ENCODE assay signal across 24 cellular contexts in genomic region chr5:32499261-32499660, GRCh38. TPM values are rescaled to one million over a fixed set of nuclear protein-coding genes. Genes with fewer than 3 reads are reported as not detected.
DNase-seq lines count a peak whose midpoint lies in the region; ATAC-seq lines count a peak whose summit lies in the region.
"Had no signal": no experiment of that assay in that cellular context is flagged by ENCODE, and none has a peak within 500 bp of the region (broad histone marks: within the 10 kb centered on the region; RNA-seq: fewer than 3 reads in every experiment).

No MANE protein-coding gene starts in this region.

- no peak overlapping the region for H3K4me3 Mint-ChIP-seq in activated naive CD4-positive, alpha-beta T cell treated with anti-CD3 and anti-CD28 coated beads for 36 hours
- no peak overlapping the region for H3K4me3 Mint-ChIP-seq in activated naive CD4-positive, alpha-beta T cell treated with anti-CD3 and anti-CD28 coated beads, Interleukin-2, amount 10 ng/mL, durations not matched to agents 7 days and 5 days
- no peak overlapping the region for H3K4me3 Mint-ChIP-seq in activated naive CD8-positive, alpha-beta T cell treated with anti-CD3 and anti-CD28 coated beads for 36 hours
- H3K4me3 Mint-ChIP-seq in naive thymus-derived CD8-positive, alpha-beta T cell: no peak overlapping the region
- H3K4me3 Mint-ChIP-seq: activated CD4-positive, alpha-beta T cell treated with anti-CD3 and anti-CD28 coated beads, Interleukin-2, amount 10 ng/mL, durations not matched to agents 24 days and 14 days; natural killer cell had no signal

- CTCF ChIA-PET in activated naive CD4-positive, alpha-beta T cell treated with anti-CD3 and anti-CD28 coated beads for 36 hours (lab: Charles Lee): interaction anchor here (0.9 to 2.4 kb wide), 5 partner anchors 9 to 100 kb away, joined by 3 to 27 read pairs (median 3); no protein-coding TSS in a partner anchor
- CTCF ChIA-PET in activated naive CD4-positive, alpha-beta T cell treated with anti-CD3 and anti-CD28 coated beads, Interleukin-2, amount 10 ng/mL, durations not matched to agents 7 days and 5 days (lab: Charles Lee): interaction anchor here (1.0 to 5.7 kb wide), 3 partner anchors 9 to 113 kb away, joined by 4 to 31 read pairs (median 13); no protein-coding TSS in a partner anchor

- no peaks in the 10 kb centered on the region for H3K27me3 Mint-ChIP-seq in activated naive CD4-positive, alpha-beta T cell treated with anti-CD3 and anti-CD28 coated beads for 36 hours (ENCODE audit: low read depth)
- peaks cover 14% of the 10 kb centered on the region for H3K27me3 Mint-ChIP-seq in activated naive CD4-positive, alpha-beta T cell treated with anti-CD3 and anti-CD28 coated beads, Interleukin-2, amount 10 ng/mL, durations not matched to agents 7 days and 5 days
- H3K27me3 Mint-ChIP-seq in activated naive CD8-positive, alpha-beta T cell treated with anti-CD3 and anti-CD28 coated beads for 36 hours: peaks cover 5% of the 10 kb centered on the region
- peaks cover 3 to 18% (median 6%) of the 10 kb centered on the region in 5 donors for H3K27me3 Mint-ChIP-seq in naive thymus-derived CD8-positive, alpha-beta T cell

- intact Hi-C loops in activated naive CD4-positive, alpha-beta T cell treated with anti-CD3 and anti-CD28 coated beads for 36 hours (cut with micrococcal nuclease): loop anchor here (1.0 kb wide), 1 partner anchor 33 kb away; no protein-coding TSS in a partner anchor

- H3K27ac Mint-ChIP-seq in activated naive CD4-positive, alpha-beta T cell treated with anti-CD3 and anti-CD28 coated beads for 36 hours: no peak overlapping the region
- H3K27ac Mint-ChIP-seq in activated naive CD4-positive, alpha-beta T cell treated with anti-CD3 and anti-CD28 coated beads, Interleukin-2, amount 10 ng/mL, durations not matched to agents 7 days and 5 days: no peak overlapping the region
- no peak overlapping the region for H3K27ac Mint-ChIP-seq in activated naive CD8-positive, alpha-beta T cell treated with anti-CD3 and anti-CD28 coated beads for 36 hours
- no peak overlapping the region for H3K27ac Mint-ChIP-seq in naive thymus-derived CD8-positive, alpha-beta T cell
- H3K27ac Mint-ChIP-seq: activated CD4-positive, alpha-beta T cell treated with anti-CD3 and anti-CD28 coated beads, Interleukin-2, amount 10 ng/mL, durations not matched to agents 24 days and 14 days; activated T-helper 2 cell treated with anti-CD3 and anti-CD28 coated beads, Interferon-gamma antibody, Interleukin-2, Interleukin-4, amounts not matched to agents 10 μg/mL and 5 μg/mL and 100 μg/mL, durations not matched to agents 14 hours and 24 hours and 36 hours; natural killer cell had no signal

- POLR2A ChIA-PET in naive thymus-derived CD8-positive, alpha-beta T cell (lab: Charles Lee): no interaction called here

- ATAC-seq in naive thymus-derived CD8-positive, alpha-beta T cell: no peak
- no peak for ATAC-seq in HG02870 (IDR thresholded peaks at IDR 0.05; ENCODE audit: unreplicated experiment)
- ATAC-seq: GM12878, lower lobe of right lung, PC-3 had no signal

- DNase-seq in activated naive CD4-positive, alpha-beta T cell treated with anti-CD3 and anti-CD28 coated beads for 36 hours: peak; percentile 59
- no peak for DNase-seq in activated naive CD4-positive, alpha-beta T cell treated with anti-CD3 and anti-CD28 coated beads, Interleukin-2, amount 10 ng/mL, durations not matched to agents 7 days and 5 days
- DNase-seq in activated naive CD8-positive, alpha-beta T cell treated with anti-CD3 and anti-CD28 coated beads for 36 hours: peak; percentile 22
- DNase-seq in stimulated activated CD4-positive, alpha-beta T cell treated with anti-CD3 and anti-CD28 coated beads, Interleukin-4, amount 100 ng/mL, for 1 hour: peak; percentile 19
- DNase-seq in naive thymus-derived CD8-positive, alpha-beta T cell: no peak
- DNase-seq in dermis blood vessel endothelial cell: no peak
- DNase-seq: activated CD4-positive, alpha-beta T cell treated with anti-CD3 and anti-CD28 coated beads, Interleukin-2, amount 10 ng/mL, durations not matched to agents 24 days and 14 days; colonic mucosa; effector CD8-positive, alpha-beta T cell; H7; hippocampal formation; Karpas-422; lower lobe of right lung; natural killer cell; NCI-H1417 treated with DMSO at 0.1 percent for 48 hours; NCI-H2081; NCI-H2227 treated with DMSO at 0.1 percent for 48 hours; NCI-H526 treated with DMSO at 0.1 percent for 48 hours; NK-92 treated with Interleukin-12 subunit alpha and Interleukin-12 subunit beta, amount 100 ng/mL, for 24 hours; PC-3; transverse colon had no signal

- no peaks in the 10 kb centered on the region for H3K9me3 Mint-ChIP-seq in activated naive CD4-positive, alpha-beta T cell treated with anti-CD3 and anti-CD28 coated beads for 36 hours
- no peaks in the 10 kb centered on the region for H3K9me3 Mint-ChIP-seq in activated naive CD4-positive, alpha-beta T cell treated with anti-CD3 and anti-CD28 coated beads, Interleukin-2, amount 10 ng/mL, durations not matched to agents 7 days and 5 days
- no peaks in the 10 kb centered on the region for H3K9me3 Mint-ChIP-seq in activated naive CD8-positive, alpha-beta T cell treated with anti-CD3 and anti-CD28 coated beads for 36 hours
- no peaks in the 10 kb centered on the region for H3K9me3 Mint-ChIP-seq in naive thymus-derived CD8-positive, alpha-beta T cell
- H3K9me3 Mint-ChIP-seq: activated CD4-positive, alpha-beta T cell treated with anti-CD3 and anti-CD28 coated beads, Interleukin-2, amount 10 ng/mL, durations not matched to agents 24 days and 14 days; activated T-helper 2 cell treated with anti-CD3 and anti-CD28 coated beads, Interferon-gamma antibody, Interleukin-2, Interleukin-4, amounts not matched to agents 10 μg/mL and 5 μg/mL and 100 μg/mL, durations not matched to agents 14 hours and 24 hours and 36 hours; natural killer cell had no signal

- H3K36me3 Mint-ChIP-seq in activated naive CD4-positive, alpha-beta T cell treated with anti-CD3 and anti-CD28 coated beads for 36 hours (ENCODE audit: low read depth): no peaks in the 10 kb centered on the region
- no peaks in the 10 kb centered on the region for H3K36me3 Mint-ChIP-seq in activated naive CD4-positive, alpha-beta T cell treated with anti-CD3 and anti-CD28 coated beads, Interleukin-2, amount 10 ng/mL, durations not matched to agents 7 days and 5 days
- no peaks in the 10 kb centered on the region for H3K36me3 Mint-ChIP-seq in activated naive CD8-positive, alpha-beta T cell treated with anti-CD3 and anti-CD28 coated beads for 36 hours
- no peaks in the 10 kb centered on the region for H3K36me3 Mint-ChIP-seq in naive thymus-derived CD8-positive, alpha-beta T cell
- H3K36me3 Mint-ChIP-seq: natural killer cell had no signal

- H3K4me1 Mint-ChIP-seq in activated naive CD4-positive, alpha-beta T cell treated with anti-CD3 and anti-CD28 coated beads for 36 hours (ENCODE audit: low read depth): peaks cover 13% of the 10 kb centered on the region
- H3K4me1 Mint-ChIP-seq in activated naive CD4-positive, alpha-beta T cell treated with anti-CD3 and anti-CD28 coated beads, Interleukin-2, amount 10 ng/mL, durations not matched to agents 7 days and 5 days: no peaks in the 10 kb centered on the region
- peaks cover 8% of the 10 kb centered on the region for H3K4me1 Mint-ChIP-seq in activated naive CD8-positive, alpha-beta T cell treated with anti-CD3 and anti-CD28 coated beads for 36 hours
- H3K4me1 Mint-ChIP-seq in naive thymus-derived CD8-positive, alpha-beta T cell: peaks cover 0 to 2% (median under 1%) of the 10 kb centered on the region in 4 donors
- H3K4me1 Mint-ChIP-seq: natural killer cell had no signal

RNA-seq across cellular contexts. Expression of gene ZFR, which starts 54.7 kb away (rescaled TPM):
- total RNA-seq in activated naive CD4-positive, alpha-beta T cell treated with anti-CD3 and anti-CD28 coated beads for 36 hours: 10 to 100 TPM; 50.9 to 52.1 TPM
- total RNA-seq in activated naive CD8-positive, alpha-beta T cell treated with anti-CD3 and anti-CD28 coated beads for 36 hours: 10 to 100 TPM; 66.1 to 69.4 TPM
- total RNA-seq in naive thymus-derived CD8-positive, alpha-beta T cell: 10 to 100 TPM; 66.9 to 69.7 TPM
- polyA plus RNA-seq in naive thymus-derived CD8-positive, alpha-beta T cell: 10 to 100 TPM; 69.8 to 79.4 (median 72.0) TPM
- total RNA-seq in dermis blood vessel endothelial cell: 72.8 and 89.7 TPM in 2 replicates

Comparison
In these comparisons a context has a peak if more than half of its experiments do, and no peak if none do; other contexts are left out.
1. DNase-seq: peak in activated naive CD4-positive, alpha-beta T cell treated with anti-CD3 and anti-CD28 coated beads for 36 hours (single experiment), activated naive CD8-positive, alpha-beta T cell treated with anti-CD3 and anti-CD28 coated beads for 36 hours (single experiment) and stimulated activated CD4-positive, alpha-beta T cell treated with anti-CD3 and anti-CD28 coated beads, Interleukin-4, amount 100 ng/mL, for 1 hour (single experiment); none in activated naive CD4-positive, alpha-beta T cell treated with anti-CD3 and anti-CD28 coated beads, Interleukin-2, amount 10 ng/mL, durations not matched to agents 7 days and 5 days (single experiment), naive thymus-derived CD8-positive, alpha-beta T cell (0 of 10) and dermis blood vessel endothelial cell (single experiment).